28 cellular contexts compared by ENCODE assay signal in genomic region chr6:74504941-74505340, GRCh38.
"Had no signal": no experiment of that assay in that cellular context is flagged by ENCODE, and none has a peak within 500 bp of the region (broad histone marks: within the 10 kb centered on the region; RNA-seq: fewer than 3 reads in every experiment).

No MANE protein-coding gene starts in this region.

- H3K27me3 ChIP-seq: neural progenitor cell, ovary, right lobe of liver, sigmoid colon, spleen, suprapubic skin, testis, tibial artery, transverse colon, upper lobe of right lung, uterus had no signal

- H3K27ac ChIP-seq: neural progenitor cell, ovary, parathyroid adenoma, psoas muscle, right lobe of liver, sigmoid colon, skin epidermis, spleen, suprapubic skin, testis, tibial artery, transverse colon, upper lobe of right lung, uterus had no signal

- H3K36me3 ChIP-seq: neural progenitor cell, ovary, right lobe of liver, sigmoid colon, spleen, suprapubic skin, tibial artery, transverse colon, upper lobe of right lung, uterus had no signal

- H3K79me2 ChIP-seq: parathyroid adenoma had no signal

- ATAC-seq: natural killer cell; psoas muscle; right cardiac atrium; stimulated activated memory B cell treated with anti-CD40 and anti-IgM and Interleukin-4, amounts not matched to agents 10 μg/mL and 1 μg/mL and 100 μg/mL, for 72 hours; stimulated activated naive CD8-positive, alpha-beta T cell treated with anti-CD3 and anti-CD28 coated beads, Interleukin-15, amount 100 ng/mL, for 72 hours; stimulated activated naive CD8-positive, alpha-beta T cell treated with anti-CD3 and anti-CD28 coated beads, Interleukin-15, Interleukin-2, amounts not matched to agents 100 U/mL and 50 U/mL, for 24 hours; upper lobe of right lung had no signal

- DNase-seq: natural killer cell; occipital lobe; ovary; psoas muscle; right cardiac atrium; right lobe of liver; sigmoid colon; spleen; stimulated activated CD4-positive, alpha-beta T cell treated with anti-CD3 and anti-CD28 coated beads, Interleukin-12 subunit alpha, Interleukin-12 subunit beta, amount 100 ng/mL, for 4 hours; stimulated activated CD4-positive, alpha-beta T cell treated with anti-CD3 and anti-CD28 coated beads, Interleukin-1b, Interleukin-23, amount 100 ng/mL, for 48 hours; stimulated activated CD4-positive, alpha-beta T cell treated with anti-CD3 and anti-CD28 coated beads, Interleukin-4, amount 100 ng/mL, for 1 hour; stimulated activated CD4-positive, alpha-beta T cell treated with anti-CD3 and anti-CD28 coated beads, Interleukin-4, amount 100 ng/mL, for 4 hours; stimulated activated CD8-positive, alpha-beta memory T cell treated with anti-CD3 and anti-CD28 coated beads, Interleukin-4, amount 100 ng/mL, for 48 hours; stimulated activated naive CD4-positive, alpha-beta T cell; stimulated activated naive CD8-positive, alpha-beta T cell treated with anti-CD3 and anti-CD28 coated beads, Interleukin-15, amount 100 ng/mL, for 72 hours; stimulated activated naive CD8-positive, alpha-beta T cell treated with anti-CD3 and anti-CD28 coated beads, Interleukin-15, Interleukin-2, amounts not matched to agents 100 U/mL and 50 U/mL, for 24 hours; substantia nigra; testis; tibial artery; transverse colon; uterus had no signal

- H3K4me2 ChIP-seq: neural progenitor cell, smooth muscle cell had no signal

- H3K4me1 ChIP-seq: neural progenitor cell, parathyroid adenoma, psoas muscle, right lobe of liver, sigmoid colon, spleen, suprapubic skin, testis, tibial artery, transverse colon, upper lobe of right lung, uterus had no signal

- H2AFZ ChIP-seq: neural progenitor cell, parathyroid adenoma had no signal

- H3K9ac ChIP-seq: neural progenitor cell, parathyroid adenoma had no signal

- H3K4me3 ChIP-seq: neural progenitor cell, ovary, psoas muscle, right lobe of liver, sigmoid colon, skin epidermis, smooth muscle cell, spleen, suprapubic skin, testis, tibial artery, transverse colon, upper lobe of right lung, uterus had no signal
